In the genomic region with DNA sequence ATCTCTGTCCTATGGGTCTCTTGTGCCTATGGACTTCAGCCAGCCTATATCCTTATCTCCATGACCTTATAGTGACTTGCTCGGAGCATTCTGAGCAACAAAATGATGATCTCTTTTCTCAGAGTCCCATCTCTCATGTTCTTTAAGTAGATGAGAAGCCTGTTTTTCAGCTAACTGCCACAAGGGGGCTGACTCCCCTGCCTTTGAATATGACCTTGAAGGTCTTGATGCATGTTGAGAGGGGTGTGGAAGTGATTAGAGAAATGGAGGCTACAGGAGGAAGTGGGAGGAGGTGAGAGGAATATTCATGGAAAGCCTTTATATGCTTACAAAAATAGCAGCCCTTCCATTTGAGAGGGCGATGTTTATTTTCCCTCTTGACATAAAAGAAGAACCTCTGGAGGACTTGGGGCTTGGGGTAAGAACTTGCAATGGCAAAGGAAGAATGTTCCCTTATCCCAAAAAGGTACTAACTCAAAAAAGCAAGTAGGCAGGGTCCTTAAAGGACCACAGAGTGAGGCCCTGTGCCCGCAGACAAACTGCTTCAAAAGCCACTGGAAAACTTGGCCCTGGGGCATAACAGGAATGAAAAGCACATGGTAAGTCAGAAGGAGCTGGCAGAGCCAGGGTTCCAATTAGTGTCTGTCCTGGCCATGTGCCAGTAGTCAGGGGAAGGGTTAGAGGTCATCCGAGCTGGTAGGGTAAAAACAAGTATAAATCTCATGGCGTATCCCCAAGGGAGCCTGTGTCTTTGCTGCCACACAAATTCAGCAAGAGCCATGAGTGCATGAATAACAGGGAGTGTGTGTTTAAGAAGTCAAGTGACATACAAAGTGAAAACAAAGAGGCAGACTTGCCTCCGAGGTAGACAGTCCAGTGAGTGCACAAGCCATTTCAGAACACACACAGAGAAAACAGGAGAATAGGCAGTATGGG, we compare ENCODE assay signal across 8 cellular contexts. TPM values are rescaled to one million over a fixed set of nuclear protein-coding genes. Genes with fewer than 3 reads are reported as not detected.
DNase-seq lines count a peak whose midpoint lies in the region; ATAC-seq and TF ChIP-seq lines count a peak whose summit lies in the region.

No MANE protein-coding gene starts in this region.

- in situ Hi-C loops in SK-MEL-5 (cut with HindIII; ENCODE audit: low pct_unique_long_range_greater_than_20kb, low sequenced_read_pairs): no loop called here

- ATAC-seq in naive thymus-derived CD8-positive, alpha-beta T cell: peak; percentile 51 to 70
- ATAC-seq in GM18907 (IDR thresholded peaks at IDR 0.05; ENCODE audit: unreplicated experiment) (no peak), HG03571 (IDR thresholded peaks at IDR 0.05; ENCODE audit: unreplicated experiment) (no peak)

- peak; percentile 12 to 26 for TF ChIP-seq CTCF in brain (conservative IDR thresholded peaks at IDR 0.05)
- TF ChIP-seq CTCF in GM20000 (IDR thresholded peaks at IDR 0.05; ENCODE audit: extremely low read depth, missing control alignments): no peak

- H3K4me1 Mint-ChIP-seq in brain: peaks cover 10% of the 10 kb centered on the region
- H3K4me1 Mint-ChIP-seq in naive thymus-derived CD8-positive, alpha-beta T cell: peaks cover 53 to 89% (median 85%) of the 10 kb centered on the region in 4 donors

- peaks cover 33 to 70% (median 56%) of the 10 kb centered on the region in 5 experiments for H3K9me3 Mint-ChIP-seq in brain
- peaks cover 0 to 3% (median 0%) of the 10 kb centered on the region in 9 donors for H3K9me3 Mint-ChIP-seq in naive thymus-derived CD8-positive, alpha-beta T cell

- POLR2A ChIA-PET in naive thymus-derived CD8-positive, alpha-beta T cell (lab: Charles Lee): interaction anchor here (0.7 to 17.1 kb wide), 10 partner anchors 11 to 78 kb away, joined by 3 to 223 read pairs (median 4); no protein-coding TSS in a partner anchor

- H3K4me3 Mint-ChIP-seq in brain: no peak overlapping the region
- H3K4me3 Mint-ChIP-seq in naive thymus-derived CD8-positive, alpha-beta T cell: peak overlapping the region in 8 of 10 donors; percentile 30 to 66 (median 57)

- H3K36me3 Mint-ChIP-seq in brain: peaks cover 81% of the 10 kb centered on the region
- H3K36me3 Mint-ChIP-seq in naive thymus-derived CD8-positive, alpha-beta T cell: peaks cover 4 to 84% (median 33%) of the 10 kb centered on the region in 3 donors

- DNase-seq in NCI-H82 (lab: John Stamatoyannopoulos, UW): peak; percentile 16
- DNase-seq in NCI-H82 treated with DMSO at 0.1 percent for 48 hours (lab: John Stamatoyannopoulos, UW; ENCODE audit: unreplicated experiment): no peak
- peak; percentile 62 for DNase-seq in SK-MEL-5 (ENCODE audit: low read depth, low spot score)
- DNase-seq in naive thymus-derived CD8-positive, alpha-beta T cell: peak in 8 of 10 donors; percentile 37 to 79 (median 62)
- no peak for DNase-seq in GM20000 (ENCODE audit: low spot score)

- H3K27me3 Mint-ChIP-seq in brain: no peaks in the 10 kb centered on the region
- no peaks in the 10 kb centered on the region for H3K27me3 Mint-ChIP-seq in naive thymus-derived CD8-positive, alpha-beta T cell

- peak overlapping the region in 1 of 5 experiments; percentile 1 for H3K27ac Mint-ChIP-seq in brain
- peak overlapping the region; percentile 54 to 94 (median 90) for H3K27ac Mint-ChIP-seq in naive thymus-derived CD8-positive, alpha-beta T cell

RNA-seq across cellular contexts. Expression of gene FGD3, which starts 39.1 kb away (rescaled TPM):
- 0.08 and 0.13 TPM in 2 replicates for total RNA-seq in SK-MEL-5 (2014; rRNA removed; shearing (Covaris generic))
- 0.60 and 0.62 TPM in 2 replicates for polyA plus RNA-seq in SK-MEL-5 (2015; cell fraction: cytosol; rRNA removed)
- polyA plus RNA-seq in SK-MEL-5 (2015; cell fraction: nucleus; rRNA removed): 0.36 TPM in 1 of 2 replicates, not detected in the other
- 6.5 TPM for polyA plus RNA-seq in brain (ENCODE audit: insufficient read depth, low read depth, low replicate concordance)
- total RNA-seq in naive thymus-derived CD8-positive, alpha-beta T cell: 100 to 1,000 TPM; 329 to 330 TPM
- 100 to 1,000 TPM in 2 of 3 donors, 10 to 100 TPM in 1; 64.2 to 161 (median 103) TPM for polyA plus RNA-seq in naive thymus-derived CD8-positive, alpha-beta T cell

Comparison
In these comparisons a context has a peak if more than half of its experiments do, and no peak if none do; other contexts are left out.
1. DNase-seq: peak in NCI-H82 (single experiment), SK-MEL-5 (single experiment) and naive thymus-derived CD8-positive, alpha-beta T cell (8 of 10); none in NCI-H82 treated with DMSO at 0.1 percent for 48 hours (single experiment) and GM20000 (single experiment).
2. H3K4me3 Mint-ChIP-seq: peak in naive thymus-derived CD8-positive, alpha-beta T cell (8 of 10); none in brain (0 of 5).
3. ATAC-seq: peak in naive thymus-derived CD8-positive, alpha-beta T cell (2 of 2); none in GM18907 (single experiment) and HG03571 (single experiment).
4. RNA of gene FGD3, which starts 39.1 kb away (total RNA-seq): 329 to 330 TPM in naive thymus-derived CD8-positive, alpha-beta T cell; 0.08 to 0.13 TPM in SK-MEL-5; every median in the first group is over 100 times any median in the second.